21 cellular contexts compared by ENCODE assay signal in genomic region chr17:28339431-28339830, GRCh38. TPM values are rescaled to one million over a fixed set of nuclear protein-coding genes. Genes with fewer than 3 reads are reported as not detected.
DNase-seq lines count a peak whose midpoint lies in the region; FAIRE-seq and TF ChIP-seq lines count a peak whose summit lies in the region.
"Had no signal": no experiment of that assay in that cellular context is flagged by ENCODE, and none has a peak within 500 bp of the region (broad histone marks: within the 10 kb centered on the region; RNA-seq: fewer than 3 reads in every experiment).

No MANE protein-coding gene starts in this region.

- CTCF ChIA-PET in MCF 10A (lab: Yijun Ruan, JAX): interaction anchor here (2.6 kb wide), 1 partner anchor 107 kb away, joined by 13 read pairs; no protein-coding TSS in a partner anchor
- CTCF ChIA-PET in Calu3 (lab: Charles Lee): no interaction called here
- CTCF ChIA-PET in Caco-2 (lab: Charles Lee): no interaction called here

- TF ChIP-seq EP300 in stomach (IDR thresholded peaks at IDR 0.05): no peak

- H3K36me3 Mint-ChIP-seq in MCF 10A (ENCODE audit: insufficient read depth, unreplicated experiment): peaks cover 51% of the 10 kb centered on the region
- peaks cover 14% of the 10 kb centered on the region for H3K36me3 Mint-ChIP-seq in astrocyte (ENCODE audit: low read depth, unreplicated experiment)
- H3K36me3 Mint-ChIP-seq in Calu3 (ENCODE audit: insufficient read depth, unreplicated experiment): peaks cover 58% of the 10 kb centered on the region
- H3K36me3 Mint-ChIP-seq in Caco-2 (ENCODE audit: insufficient read depth, unreplicated experiment): peaks cover 81% of the 10 kb centered on the region

- H4K20me1 ChIP-seq in astrocyte (ENCODE audit: insufficient read depth, low read length): peaks cover 64% of the 10 kb centered on the region

- H3K27me3 Mint-ChIP-seq in MCF 10A (ENCODE audit: insufficient read depth, unreplicated experiment) (no peaks in the 10 kb centered on the region), astrocyte (ENCODE audit: low read depth, unreplicated experiment) (no peaks in the 10 kb centered on the region), Calu3 (ENCODE audit: unreplicated experiment) (no peaks in the 10 kb centered on the region), Caco-2 (ENCODE audit: insufficient read depth, unreplicated experiment) (no peaks in the 10 kb centered on the region)
- H3K27me3 Mint-ChIP-seq: CD8-positive, alpha-beta memory T cell had no signal

- BruUV-seq in MCF 10A (replicated peaks; lab: Mats Ljungman, UMichigan) (no TSS peak), Calu3 (replicated peaks; lab: Mats Ljungman, UMichigan) (no TSS peak), Caco-2 (replicated peaks; lab: Mats Ljungman, UMichigan) (no TSS peak)

- no peak for TF ChIP-seq POLR2A in breast epithelium (IDR thresholded peaks at IDR 0.05)
- TF ChIP-seq POLR2A in stomach (IDR thresholded peaks at IDR 0.05): no peak

- POLR2A ChIA-PET in MCF 10A (lab: Yijun Ruan, JAX): interaction anchor here (0.9 kb wide), 1 partner anchor 9 kb away, joined by 3 read pairs; no protein-coding TSS in a partner anchor
- POLR2A ChIA-PET in Caco-2 (lab: Charles Lee): interaction anchor here (0.5 to 0.6 kb wide), 4 partner anchors 23 to 66 kb away, joined by 3 to 5 read pairs (median 3); no protein-coding TSS in a partner anchor

- no peak overlapping the region for H2AFZ ChIP-seq in astrocyte (ENCODE audit: low read depth, low read length)

- no peaks in the 10 kb centered on the region for H3K9me3 ChIP-seq in breast epithelium
- H3K9me3 ChIP-seq in astrocyte (ENCODE audit: insufficient read depth, low read depth, low read length): no peaks in the 10 kb centered on the region
- H3K9me3 ChIP-seq in kidney (ENCODE audit: control insufficient read depth in 1 of 2, low read length in 2 of 2): no peaks in the 10 kb centered on the region
- no peaks in the 10 kb centered on the region for H3K9me3 ChIP-seq in stomach
- no peaks in the 10 kb centered on the region for H3K9me3 ChIP-seq in Caco-2

- H3K27ac ChIP-seq in breast epithelium (peak overlapping the region; percentile 8 to 13), astrocyte (ENCODE audit: low read depth, low read length) (peak overlapping the region; percentile 34), kidney (ENCODE audit: low read depth in 2 of 2, low read length in 2 of 2) (no peak overlapping the region), stomach (peak overlapping the region in 3 of 5 donors; percentile 63 to 94 (median 70))

- no peaks in the 10 kb centered on the region for H3K27me3 ChIP-seq in breast epithelium
- no peaks in the 10 kb centered on the region for H3K27me3 ChIP-seq in astrocyte (ENCODE audit: insufficient read depth, low read length)
- no peaks in the 10 kb centered on the region for H3K27me3 ChIP-seq in stomach
- no peaks in the 10 kb centered on the region for H3K27me3 ChIP-seq in Caco-2 (replicated peaks; ENCODE audit: control insufficient read depth, insufficient read depth, low read length)

- no peak overlapping the region for H3K4me3 Mint-ChIP-seq in MCF 10A (ENCODE audit: unreplicated experiment)
- peak overlapping the region; percentile 65 for H3K4me3 Mint-ChIP-seq in astrocyte (ENCODE audit: unreplicated experiment)
- no peak overlapping the region for H3K4me3 Mint-ChIP-seq in Calu3 (ENCODE audit: low read depth, unreplicated experiment)
- no peak overlapping the region for H3K4me3 Mint-ChIP-seq in Caco-2 (ENCODE audit: unreplicated experiment)

- H3K9ac ChIP-seq in astrocyte (ENCODE audit: low read length) (no peak overlapping the region), kidney (ENCODE audit: low read length in 2 of 2) (no peak overlapping the region)

- H3K4me1 ChIP-seq in breast epithelium (peaks cover 1 to 8% of the 10 kb centered on the region in 2 donors), astrocyte (ENCODE audit: insufficient read depth, low read length) (peaks cover 27% of the 10 kb centered on the region), kidney (ENCODE audit: control insufficient read depth in 1 of 2, insufficient read depth in 1 of 2, low read depth in 1 of 2, low read length in 2 of 2) (peaks cover 9 to 11% of the 10 kb centered on the region in 2 donors), stomach (peaks cover 24 to 50% (median 35%) of the 10 kb centered on the region in 4 donors), Caco-2 (peaks cover 16% of the 10 kb centered on the region)

- H3K4me2 ChIP-seq in astrocyte (ENCODE audit: low read length): no peak overlapping the region

- FAIRE-seq in astrocyte (lab: Jason Lieb, UNC): no peak
- FAIRE-seq in kidney (lab: Jason Lieb, UNC): no peak
- FAIRE-seq: GM12891 had no signal

- peaks cover 81% of the 10 kb centered on the region for H3K79me2 ChIP-seq in astrocyte (ENCODE audit: insufficient read depth, low read length)

- WGBS in stomach, 5 donors: 88 to 94% (median 91%) methylated on average over 15 of the region's 15 CpGs

- peaks cover 5% of the 10 kb centered on the region for H3K36me3 ChIP-seq in breast epithelium
- peaks cover 34% of the 10 kb centered on the region for H3K36me3 ChIP-seq in astrocyte (ENCODE audit: insufficient read depth, low read length)
- peaks cover 26 to 36% of the 10 kb centered on the region in 2 donors for H3K36me3 ChIP-seq in kidney (ENCODE audit: control insufficient read depth in 1 of 2, insufficient read depth in 2 of 2, low read length in 2 of 2)
- H3K36me3 ChIP-seq in stomach: peaks cover 45 to 54% (median 53%) of the 10 kb centered on the region in 4 donors
- peaks cover 12% of the 10 kb centered on the region for H3K36me3 ChIP-seq in Caco-2 (ENCODE audit: control insufficient read depth, insufficient read depth, low read length)

- intact Hi-C loops in breast epithelium (cut with DNase I; ENCODE audit: low total_unique reads): no loop called here
- intact Hi-C loops in MCF 10A (cut with micrococcal nuclease): loop anchor here (5.0 to 10.0 kb wide), 4 partner anchors 78 to 205 kb away; no protein-coding TSS in a partner anchor
- intact Hi-C loops in kidney (cut with DNase I): no loop called here
- intact Hi-C loops in stomach (cut with DNase I; ENCODE audit: low total_unique reads): no loop called here
- intact Hi-C loops in Calu3 (cut with micrococcal nuclease; ENCODE audit: unreplicated experiment): no loop called here
- intact Hi-C loops in Caco-2 (cut with micrococcal nuclease; ENCODE audit: unreplicated experiment): loop anchor here (5.0 to 10.0 kb wide), 2 partner anchors 235 to 297 kb away; partner anchors contain the start of genes ALDOC, NLK and PIGS

- no peak for DNase-seq in breast epithelium (ENCODE audit: low spot score in 2 of 2)
- no peak for DNase-seq in MCF 10A (ENCODE audit: unreplicated experiment)
- no peak for DNase-seq in astrocyte (ENCODE audit: low read depth)
- DNase-seq in kidney: peak; percentile 58
- no peak for DNase-seq in stomach
- DNase-seq in Calu3: no peak
- DNase-seq in Caco-2: no peak
- DNase-seq in T-helper 2 cell: no peak
- DNase-seq: 8988T; CD8-positive, alpha-beta memory T cell; GF-D8; KG1; NCI-H1436 treated with DMSO at 0.1 percent for 48 hours; NCI-H2081; NCI-H774; RPMI8226 had no signal

- H3K4me3 ChIP-seq in breast epithelium: no peak overlapping the region
- H3K4me3 ChIP-seq in astrocyte (ENCODE audit: insufficient read depth, low read depth, low read length): no peak overlapping the region
- H3K4me3 ChIP-seq in kidney (ENCODE audit: low read length in 2 of 2): no peak overlapping the region
- H3K4me3 ChIP-seq in stomach: no peak overlapping the region
- H3K4me3 ChIP-seq in Caco-2 (ENCODE audit: low read depth, low read length): no peak overlapping the region

- H3K27ac Mint-ChIP-seq in MCF 10A (ENCODE audit: low read depth, unreplicated experiment): no peak overlapping the region
- H3K27ac Mint-ChIP-seq in astrocyte (ENCODE audit: unreplicated experiment): no peak overlapping the region
- no peak overlapping the region for H3K27ac Mint-ChIP-seq in Calu3 (ENCODE audit: unreplicated experiment)
- no peak overlapping the region for H3K27ac Mint-ChIP-seq in Caco-2 (ENCODE audit: unreplicated experiment)

- H3K9me3 Mint-ChIP-seq in MCF 10A (ENCODE audit: unreplicated experiment) (no peaks in the 10 kb centered on the region), astrocyte (ENCODE audit: unreplicated experiment) (no peaks in the 10 kb centered on the region), Calu3 (ENCODE audit: low read depth, unreplicated experiment) (no peaks in the 10 kb centered on the region), Caco-2 (ENCODE audit: unreplicated experiment) (no peaks in the 10 kb centered on the region)
- H3K9me3 Mint-ChIP-seq: CD8-positive, alpha-beta memory T cell had no signal

- H3K4me1 Mint-ChIP-seq in MCF 10A (ENCODE audit: insufficient read depth, unreplicated experiment) (peaks cover 28% of the 10 kb centered on the region), astrocyte (ENCODE audit: low read depth, unreplicated experiment) (peaks cover 23% of the 10 kb centered on the region), Calu3 (ENCODE audit: low read depth, unreplicated experiment) (peaks cover 22% of the 10 kb centered on the region), Caco-2 (ENCODE audit: low read depth, unreplicated experiment) (peaks cover 19% of the 10 kb centered on the region)

- TF ChIP-seq CTCF in breast epithelium (IDR thresholded peaks at IDR 0.05) (no peak), MCF 10A (IDR thresholded peaks at IDR 0.05; ENCODE audit: unreplicated experiment) (no peak), astrocyte (IDR thresholded peaks at IDR 0.05; ENCODE audit: insufficient read depth, low read depth, low read length) (no peak), kidney (IDR thresholded peaks at IDR 0.05; ENCODE audit: borderline replicate concordance, extremely low read depth, insufficient read depth) (no peak), stomach (IDR thresholded peaks at IDR 0.05) (no peak), Calu3 (IDR thresholded peaks at IDR 0.05; ENCODE audit: unreplicated experiment) (no peak), Caco-2 (IDR thresholded peaks at IDR 0.05; ENCODE audit: insufficient read depth in 1 of 2, low read depth in 1 of 2, low read length in 1 of 2, severe bottlenecking in 1 of 2, unreplicated experiment in 1 of 2) (no peak)

RNA-seq across cellular contexts. Expression of gene TNFAIP1, which starts 3.9 kb away (rescaled TPM):
- total RNA-seq in breast epithelium (10 to 100 TPM; 15.5 to 31.9 (median 28.5) TPM), MCF 10A (2022) (61.7 and 65.0 TPM in 2 replicates), astrocyte (87.0 and 100 TPM in 2 replicates), kidney (83.9 TPM), stomach (10 to 100 TPM in 3 of 5 donors, 1 to 10 TPM in 2; 1.7 to 50.4 (median 19.3) TPM), Calu3 (2022) (45.9 and 49.4 TPM in 2 replicates), Caco-2 (2022) (105 and 119 TPM in 2 replicates)
- polyA plus RNA-seq in kidney (ENCODE audit: insufficient read depth, low read depth, low replicate concordance) (28.9 TPM), stomach (10 to 100 TPM; 12.7 to 25.4 (median 21.4) TPM)

RNA-seq across cellular contexts. Expression of gene IFT20, which starts 4.2 kb away (rescaled TPM):
- total RNA-seq in breast epithelium (10 to 100 TPM; 40.2 to 52.8 (median 47.2) TPM), MCF 10A (2022) (29.3 and 38.3 TPM in 2 replicates), astrocyte (69.9 and 70.4 TPM in 2 replicates), kidney (37.5 TPM), stomach (10 to 100 TPM; 24.9 to 52.2 (median 47.3) TPM), Calu3 (2022) (31.9 and 32.1 TPM in 2 replicates), Caco-2 (2022) (86.3 and 89.9 TPM in 2 replicates)
- polyA plus RNA-seq in kidney (ENCODE audit: insufficient read depth, low read depth, low replicate concordance) (52.6 TPM), stomach (10 to 100 TPM; 75.9 to 95.6 (median 94.9) TPM)

RNA-seq across cellular contexts. Expression of gene POLDIP2, which starts 17.9 kb away (rescaled TPM):
- total RNA-seq in breast epithelium (10 to 100 TPM; 64.5 to 85.0 (median 69.8) TPM), MCF 10A (2022) (84.0 and 105 TPM in 2 replicates), astrocyte (78.6 and 79.1 TPM in 2 replicates), kidney (84.9 TPM), stomach (100 to 1,000 TPM in 1 of 5 donors, 10 to 100 TPM in 4; 41.9 to 118 (median 57.6) TPM), Calu3 (2022) (82.7 and 85.9 TPM in 2 replicates), Caco-2 (2022) (257 and 265 TPM in 2 replicates)
- polyA plus RNA-seq in kidney (ENCODE audit: insufficient read depth, low read depth, low replicate concordance) (174 TPM), stomach (10 to 100 TPM; 44.2 to 69.2 (median 63.8) TPM)

RNA-seq across cellular contexts. Expression of gene TMEM97, which starts 20.4 kb away (rescaled TPM):
- total RNA-seq in breast epithelium (1 to 10 TPM; 7.2 to 9.8 (median 7.5) TPM), MCF 10A (2022) (8.6 and 12.1 TPM in 2 replicates), astrocyte (13.4 and 20.4 TPM in 2 replicates), kidney (11.6 TPM), stomach (10 to 100 TPM in 4 of 5 donors, 1 to 10 TPM in 1; 7.6 to 54.0 (median 21.4) TPM), Calu3 (2022) (110 and 114 TPM in 2 replicates), Caco-2 (2022) (313 and 342 TPM in 2 replicates)
- polyA plus RNA-seq in kidney (ENCODE audit: insufficient read depth, low read depth, low replicate concordance) (10.2 TPM), stomach (10 to 100 TPM; 28.1 to 38.2 (median 31.3) TPM)

RNA-seq across cellular contexts. Expression of gene SEBOX, which starts 25.6 kb away (rescaled TPM):
- total RNA-seq in breast epithelium: not detected
- total RNA-seq in MCF 10A (2022): not detected in 2 replicates
- total RNA-seq in astrocyte: not detected in 2 replicates
- total RNA-seq in kidney: not detected
- polyA plus RNA-seq in kidney (ENCODE audit: insufficient read depth, low read depth, low replicate concordance): not detected
- not detected for total RNA-seq in stomach
- polyA plus RNA-seq in stomach: not detected
- total RNA-seq in Calu3 (2022): not detected in 2 replicates
- not detected in 2 replicates for total RNA-seq in Caco-2 (2022)
- total RNA-seq: CD8-positive, alpha-beta memory T cell; H4; NCI-H460; SK-MEL-5 had no signal
- polyA plus RNA-seq: BJ; CD8-positive, alpha-beta memory T cell had no signal

Comparison
In these comparisons a context has a peak if more than half of its experiments do, and no peak if none do; other contexts are left out.
1. intact Hi-C loops: an anchor here in MCF 10A (5.0 to 10.0 kb wide) and Caco-2 (5.0 to 10.0 kb wide); none called in breast epithelium, kidney, stomach and Calu3.
2. H3K27ac ChIP-seq: peak in breast epithelium (2 of 2), astrocyte (single experiment) and stomach (3 of 5); none in kidney (0 of 2).